Comparison of ENCODE assay signal across 1 cellular context in genomic region chr11:113689711-113690618, GRCh38.
TF ChIP-seq lines count a peak whose summit lies in the region.

No MANE protein-coding gene starts in this region.

TF ChIP-seq in HepG2, 621 proteins besides CTCF, POLR2A, EP300 and RAD21:
- TF ChIP-seq SMC3 (IDR thresholded peaks at IDR 0.05; ENCODE audit: low read length) (no peak), HDAC6 (IDR thresholded peaks at IDR 0.05; ENCODE audit: low read depth, low read length) (no peak), PLRG1 (conservative IDR thresholded peaks at IDR 0.05) (no peak), SAP130 (CRISPR knock-in tag; IDR thresholded peaks at IDR 0.05; ENCODE audit: low read depth) (no peak), ZFP37 (CRISPR knock-in tag; IDR thresholded peaks at IDR 0.05; ENCODE audit: borderline replicate concordance) (no peak), YY1 (IDR thresholded peaks at IDR 0.05; ENCODE audit: insufficient read depth, insufficient replicate concordance, low read depth, low read length) (no peak), BATF2 (CRISPR knock-in tag; IDR thresholded peaks at IDR 0.05) (no peak), THRA (CRISPR knock-in tag; IDR thresholded peaks at IDR 0.05; ENCODE audit: borderline replicate concordance) (no peak), NFIC (IDR thresholded peaks at IDR 0.05; ENCODE audit: low read length) (no peak), CENPT (CRISPR knock-in tag; IDR thresholded peaks at IDR 0.05; ENCODE audit: low read depth) (no peak), POLR2AphosphoS5 (IDR thresholded peaks at IDR 0.05; ENCODE audit: low read depth, low read length) (no peak), RBAK (CRISPR knock-in tag; IDR thresholded peaks at IDR 0.05) (no peak), WIZ (CRISPR knock-in tag; IDR thresholded peaks at IDR 0.05) (no peak), HNRNPLL (IDR thresholded peaks at IDR 0.05; ENCODE audit: low read depth, low read length, poor library complexity, severe bottlenecking) (no peak), ZFX (CRISPR knock-in tag; IDR thresholded peaks at IDR 0.05; ENCODE audit: low read depth) (no peak), CBX2 (IDR thresholded peaks at IDR 0.05; ENCODE audit: low read depth, low read length) (no peak), CBX2 (CRISPR knock-in tag; IDR thresholded peaks at IDR 0.05; ENCODE audit: low read depth) (no peak), KLF15 (CRISPR knock-in tag; IDR thresholded peaks at IDR 0.05; ENCODE audit: borderline replicate concordance) (no peak), PLSCR1 (CRISPR knock-in tag; IDR thresholded peaks at IDR 0.05; ENCODE audit: borderline replicate concordance) (no peak)
- TF ChIP-seq, protein P1, sequence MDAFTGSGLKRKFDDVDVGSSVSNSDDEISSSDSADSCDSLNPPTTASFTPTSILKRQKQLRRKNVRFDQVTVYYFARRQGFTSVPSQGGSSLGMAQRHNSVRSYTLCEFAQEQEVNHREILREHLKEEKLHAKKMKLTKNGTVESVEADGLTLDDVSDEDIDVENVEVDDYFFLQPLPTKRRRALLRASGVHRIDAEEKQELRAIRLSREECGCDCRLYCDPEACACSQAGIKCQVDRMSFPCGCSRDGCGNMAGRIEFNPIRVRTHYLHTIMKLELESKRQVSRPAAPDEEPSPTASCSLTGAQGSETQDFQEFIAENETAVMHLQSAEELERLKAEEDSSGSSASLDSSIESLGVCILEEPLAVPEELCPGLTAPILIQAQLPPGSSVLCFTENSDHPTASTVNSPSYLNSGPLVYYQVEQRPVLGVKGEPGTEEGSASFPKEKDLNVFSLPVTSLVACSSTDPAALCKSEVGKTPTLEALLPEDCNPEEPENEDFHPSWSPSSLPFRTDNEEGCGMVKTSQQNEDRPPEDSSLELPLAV (CRISPR knock-in tag; conservative IDR thresholded peaks at IDR 0.05; ENCODE audit: low read depth): no peak
